21 cellular contexts compared by ENCODE assay signal in genomic region chr7:47631711-47632110, GRCh38. TPM values are rescaled to one million over a fixed set of nuclear protein-coding genes. Genes with fewer than 3 reads are reported as not detected.
DNase-seq lines count a peak whose midpoint lies in the region; ATAC-seq, FAIRE-seq and TF ChIP-seq lines count a peak whose summit lies in the region.
"Had no signal": no experiment of that assay in that cellular context is flagged by ENCODE, and none has a peak within 500 bp of the region (broad histone marks: within the 10 kb centered on the region; RNA-seq: fewer than 3 reads in every experiment).

No MANE protein-coding gene starts in this region.

- CTCF ChIA-PET in Caco-2 (lab: Charles Lee): no interaction called here

- no peak overlapping the region; the same call in 1 of the 2 replicates for H3K9ac ChIP-seq in OCI-LY1 (ENCODE audit: low read length)
- no peak overlapping the region for H3K9ac ChIP-seq in kidney (ENCODE audit: low read length in 2 of 2)

- DNase-seq in Caco-2 (peak; percentile 31 to 51), mesothelial cell of epicardium (ENCODE audit: low spot score in 2 of 2, unreplicated experiment in 2 of 2) (no peak), type B pancreatic cell (ENCODE audit: extremely low spot score, unreplicated experiment) (no peak), kidney (no peak), NCI-H2227 treated with DMSO at 0.1 percent for 48 hours (lab: John Stamatoyannopoulos, UW) (no peak)
- DNase-seq: ACHN, DMS53, HCEC 1CT, NCI-H1105, NCI-H146, NCI-H2029, NCI-H524 treated with DMSO at 0.1 percent for 48 hours, NCI-H82, OCI-M1, SHP77 had no signal

- intact Hi-C loops in Caco-2 (cut with micrococcal nuclease; ENCODE audit: unreplicated experiment): no loop called here
- intact Hi-C loops in kidney (cut with DNase I): no loop called here

- H3K36me3 ChIP-seq in Caco-2 (ENCODE audit: control insufficient read depth, insufficient read depth, low read length) (no peaks in the 10 kb centered on the region), OCI-LY1 (ENCODE audit: insufficient read depth, low read length) (no peaks in the 10 kb centered on the region), kidney (ENCODE audit: control insufficient read depth in 1 of 2, insufficient read depth in 2 of 2, low read length in 2 of 2) (no peaks in the 10 kb centered on the region)

- 0 out of 2 replicates have a peak overlapping the region, but pooled peaks have one; percentile 20 for H2AFZ ChIP-seq in OCI-LY1 (ENCODE audit: low read length)
- H2AFZ ChIP-seq: GM23338 had no signal

- peak overlapping the region; percentile 5 for H3K27ac ChIP-seq in OCI-LY1 (ENCODE audit: low read depth, low read length, poor library complexity, severe bottlenecking)
- H3K27ac ChIP-seq in kidney (ENCODE audit: low read depth in 2 of 2, low read length in 2 of 2): no peak overlapping the region

- no peaks in the 10 kb centered on the region for H3F3A ChIP-seq in OCI-LY1 (ENCODE audit: insufficient read depth, low read length)

- H3K27me3 ChIP-seq in Caco-2 (replicated peaks; ENCODE audit: control insufficient read depth, insufficient read depth, low read length) (no peaks in the 10 kb centered on the region), OCI-LY1 (ENCODE audit: insufficient read depth, low read length) (no peaks in the 10 kb centered on the region)

- H3K4me3 Mint-ChIP-seq in Caco-2 (ENCODE audit: unreplicated experiment) (peak overlapping the region; percentile 2), mesothelial cell of epicardium (no peak overlapping the region), type B pancreatic cell (no peak overlapping the region)
- H3K4me3 Mint-ChIP-seq: GM23338 had no signal

- POLR2A ChIA-PET in Caco-2 (lab: Charles Lee): interaction anchor here (0.8 kb wide), 2 partner anchors 40 to 50 kb away, joined by 3 to 5 read pairs; partner anchors contain the start of gene TNS3

- no peak for ATAC-seq in GM21360 (IDR thresholded peaks at IDR 0.05; ENCODE audit: unreplicated experiment)
- ATAC-seq: GM23338 had no signal

- H3K9me3 ChIP-seq in Caco-2: no peaks in the 10 kb centered on the region
- H3K9me3 ChIP-seq in OCI-LY1 (ENCODE audit: low read length): no peaks in the 10 kb centered on the region
- H3K9me3 ChIP-seq in kidney (ENCODE audit: control insufficient read depth in 1 of 2, low read length in 2 of 2): no peaks in the 10 kb centered on the region

- peaks cover 5% of the 10 kb centered on the region for H3K36me3 Mint-ChIP-seq in Caco-2 (ENCODE audit: insufficient read depth, unreplicated experiment)
- H3K36me3 Mint-ChIP-seq in mesothelial cell of epicardium: no peaks in the 10 kb centered on the region
- no peaks in the 10 kb centered on the region for H3K36me3 Mint-ChIP-seq in type B pancreatic cell
- H3K36me3 Mint-ChIP-seq: CD14-positive monocyte had no signal

- H3K4me2 ChIP-seq in OCI-LY1 (ENCODE audit: low read length): peak overlapping the region; percentile 2; the same call in 1 of the 2 replicates
- H3K4me2 ChIP-seq: GM23338 had no signal

- no peaks in the 10 kb centered on the region for H3K9me2 ChIP-seq in OCI-LY1 (ENCODE audit: low read depth, low read length)

- no peaks in the 10 kb centered on the region for H3K9me3 Mint-ChIP-seq in Caco-2 (ENCODE audit: unreplicated experiment)
- H3K9me3 Mint-ChIP-seq in mesothelial cell of epicardium: no peaks in the 10 kb centered on the region
- H3K9me3 Mint-ChIP-seq in type B pancreatic cell: no peaks in the 10 kb centered on the region

- no peaks in the 10 kb centered on the region for H4K20me1 ChIP-seq in OCI-LY1 (ENCODE audit: insufficient read depth, low read length)

- H3K4me1 ChIP-seq in Caco-2 (peaks cover 39% of the 10 kb centered on the region), OCI-LY1 (ENCODE audit: insufficient read depth, low read length, severe bottlenecking) (peaks cover 60% of the 10 kb centered on the region), kidney (ENCODE audit: control insufficient read depth in 1 of 2, insufficient read depth in 1 of 2, low read depth in 1 of 2, low read length in 2 of 2) (peaks cover 16 to 20% of the 10 kb centered on the region in 2 donors)

- BruUV-seq in Caco-2 (replicated peaks; lab: Mats Ljungman, UMichigan): no TSS peak

- TF ChIP-seq CTCF in Caco-2 (IDR thresholded peaks at IDR 0.05; ENCODE audit: insufficient read depth in 1 of 2, low read depth in 1 of 2, low read length in 1 of 2, severe bottlenecking in 1 of 2, unreplicated experiment in 1 of 2) (no peak), OCI-LY1 (IDR thresholded peaks at IDR 0.05; ENCODE audit: low read length) (no peak; the same call in 1 of the 2 replicates), mesothelial cell of epicardium (IDR thresholded peaks at IDR 0.05; ENCODE audit: unreplicated experiment) (no peak), type B pancreatic cell (conservative IDR thresholded peaks at IDR 0.05) (no peak), kidney (IDR thresholded peaks at IDR 0.05; ENCODE audit: borderline replicate concordance, extremely low read depth, insufficient read depth) (no peak)

- H3K4me3 ChIP-seq in Caco-2 (ENCODE audit: low read depth, low read length) (no peak overlapping the region), OCI-LY1 (ENCODE audit: low read depth, low read length, poor library complexity, severe bottlenecking) (no peak overlapping the region), kidney (ENCODE audit: low read length in 2 of 2) (no peak overlapping the region)
- H3K4me3 ChIP-seq: GM23338 had no signal

- H3K4me1 Mint-ChIP-seq in Caco-2 (ENCODE audit: low read depth, unreplicated experiment) (peaks cover 33% of the 10 kb centered on the region), mesothelial cell of epicardium (peaks cover 43% of the 10 kb centered on the region), type B pancreatic cell (ENCODE audit: unreplicated experiment) (peaks cover 42% of the 10 kb centered on the region)

- peak overlapping the region; percentile 31 for H3K27ac Mint-ChIP-seq in Caco-2 (ENCODE audit: unreplicated experiment)
- H3K27ac Mint-ChIP-seq in mesothelial cell of epicardium: peak overlapping the region; percentile 39
- peak overlapping the region; percentile 36 for H3K27ac Mint-ChIP-seq in type B pancreatic cell
- H3K27ac Mint-ChIP-seq: GM23338 had no signal

- no peak for FAIRE-seq in kidney (lab: Jason Lieb, UNC)
- FAIRE-seq: D721Med, HTR-8/SVneo had no signal

- no peaks in the 10 kb centered on the region for H3K79me2 ChIP-seq in OCI-LY1 (ENCODE audit: insufficient read depth, low read length)

- H3K27me3 Mint-ChIP-seq in Caco-2 (ENCODE audit: insufficient read depth, unreplicated experiment) (no peaks in the 10 kb centered on the region), mesothelial cell of epicardium (ENCODE audit: low read depth) (no peaks in the 10 kb centered on the region), type B pancreatic cell (peaks cover 3% of the 10 kb centered on the region)

RNA-seq across cellular contexts. Expression of gene TNS3, which starts 49.8 kb away (rescaled TPM):
- total RNA-seq in Caco-2 (2022) (252 and 263 TPM in 2 replicates), mesothelial cell of epicardium (427 to 461 TPM (median 452 TPM) in 3 replicates), type B pancreatic cell (ENCODE audit: low replicate concordance) (48.8 and 138 TPM in 2 replicates), kidney (198 TPM)
- 38.4 TPM for polyA plus RNA-seq in kidney (ENCODE audit: insufficient read depth, low read depth, low replicate concordance)

Comparison
In these comparisons a context has a peak if more than half of its experiments do, and no peak if none do; other contexts are left out.
1. DNase-seq: peak in Caco-2 (2 of 2); none in mesothelial cell of epicardium (0 of 2), type B pancreatic cell (single experiment), kidney (single experiment) and NCI-H2227 treated with DMSO at 0.1 percent for 48 hours (single experiment).
2. Peak in every context shown above with its lines, with median percentiles within 50 percentile points of each other: H3K27ac Mint-ChIP-seq.